27 cellular contexts compared by ENCODE assay signal in genomic region chr14:50974118-50974517, GRCh38. TPM values are rescaled to one million over a fixed set of nuclear protein-coding genes. Genes with fewer than 3 reads are reported as not detected.
A peak's percentile ranks its signal among the peaks of the same experiment; 100 is the strongest.
DNase-seq lines count a peak whose midpoint lies in the region; ATAC-seq, FAIRE-seq and TF ChIP-seq lines count a peak whose summit lies in the region.
"Had no signal": no experiment of that assay in that cellular context is flagged by ENCODE, and none has a peak within 500 bp of the region (broad histone marks: within the 10 kb centered on the region; RNA-seq: fewer than 3 reads in every experiment).

No MANE protein-coding gene starts in this region.

- H3K36me3 ChIP-seq in right lobe of liver (no peaks in the 10 kb centered on the region), HepG2 (replicated peaks in 1 of 2; ENCODE audit: control insufficient read depth in 1 of 2, insufficient read depth in 2 of 2, low read length in 2 of 2) (no peaks in the 10 kb centered on the region), gastroesophageal sphincter (no peaks in the 10 kb centered on the region), vagina (no peaks in the 10 kb centered on the region)
- H3K36me3 ChIP-seq: SJSA1 had no signal

- no peak for TF ChIP-seq CTCF in right lobe of liver (IDR thresholded peaks at IDR 0.05)
- TF ChIP-seq CTCF in HepG2 (CRISPR knock-in tag; IDR thresholded peaks at IDR 0.05): no peak
- no peak for TF ChIP-seq CTCF in gastroesophageal sphincter (IDR thresholded peaks at IDR 0.05)
- TF ChIP-seq CTCF in vagina (IDR thresholded peaks at IDR 0.05): no peak
- no peak for TF ChIP-seq CTCF in RWPE1 (conservative IDR thresholded peaks at IDR 0.05; ENCODE audit: low read depth)
- TF ChIP-seq CTCF in foreskin keratinocyte (conservative IDR thresholded peaks at IDR 0.05): no peak

- H3K9me3 ChIP-seq in right lobe of liver (no peaks in the 10 kb centered on the region), HepG2 (ENCODE audit: low read length) (no peaks in the 10 kb centered on the region), gastroesophageal sphincter (no peaks in the 10 kb centered on the region), vagina (no peaks in the 10 kb centered on the region)
- H3K9me3 ChIP-seq: SJSA1 had no signal

- POLR2A ChIA-PET in HepG2 (lab: Yijun Ruan, JAX): no interaction called here
- POLR2A ChIA-PET in RWPE1 (lab: Yijun Ruan, JAX; ENCODE audit: low non-redundant PET): no interaction called here

- H2AFZ ChIP-seq in HepG2 (ENCODE audit: low read length): no peak overlapping the region

- CTCF ChIA-PET in HepG2 (lab: Yijun Ruan, JAX; ENCODE audit: low intra/inter-chr PET ratio, low total read pairs) (no interaction called here), RWPE1 (lab: Yijun Ruan, JAX) (interaction anchor here (1.0 to 1.2 kb wide), 2 partner anchors 9 to 19 kb away, joined by 3 to 4 read pairs; no protein-coding TSS in a partner anchor)

- H3K4me1 ChIP-seq in right lobe of liver (no peaks in the 10 kb centered on the region), HepG2 (ENCODE audit: insufficient read depth, low read length) (no peaks in the 10 kb centered on the region), gastroesophageal sphincter (no peaks in the 10 kb centered on the region), vagina (no peaks in the 10 kb centered on the region), foreskin keratinocyte (no peaks in the 10 kb centered on the region)
- H3K4me1 ChIP-seq: SJSA1 had no signal

- no peak for FAIRE-seq in HepG2 (lab: Jason Lieb, UNC)
- FAIRE-seq: A204.1, GM19239, K562 had no signal

- H3K4me2 ChIP-seq in HepG2 (ENCODE audit: low read depth, low read length): no peak overlapping the region

- WGBS in right lobe of liver (ENCODE audit: insufficient coverage, low coverage, low lambda C conversion rate, missing lambda C conversion rate): 100% methylated on average over 2 of the region's 5 CpGs
- WGBS in HepG2 (ENCODE audit: low lambda C conversion rate): 16% methylated on average over 5 of the region's 5 CpGs
- WGBS in gastroesophageal sphincter (ENCODE audit: low coverage in 1 of 2), 2 donors: 87% methylated on average over 3 of the region's 5 CpGs; no CpG with 5 or more reads in 1 of the 2 donors

- no peaks in the 10 kb centered on the region for H4K20me1 ChIP-seq in HepG2 (ENCODE audit: insufficient read depth, low read length)

- TF ChIP-seq POLR2A in right lobe of liver (IDR thresholded peaks at IDR 0.05) (no peak), HepG2 (IDR thresholded peaks at IDR 0.05; ENCODE audit: insufficient read depth in 1 of 2, low read depth in 2 of 2, low read length in 2 of 2) (no peak), gastroesophageal sphincter (IDR thresholded peaks at IDR 0.05) (no peak), vagina (IDR thresholded peaks at IDR 0.05) (no peak)

- TF ChIP-seq RAD21 in HepG2 (CRISPR knock-in tag; IDR thresholded peaks at IDR 0.05): no peak

- TF ChIP-seq EP300 in HepG2 (IDR thresholded peaks at IDR 0.05; ENCODE audit: low read depth in 2 of 2, low read length in 2 of 2): no peak
- no peak for TF ChIP-seq EP300 in HepG2 (CRISPR knock-in tag; IDR thresholded peaks at IDR 0.05; ENCODE audit: borderline replicate concordance)
- TF ChIP-seq EP300 in gastroesophageal sphincter (IDR thresholded peaks at IDR 0.05): no peak

- no peak overlapping the region for H3K27ac ChIP-seq in right lobe of liver
- H3K27ac ChIP-seq in HepG2 (ENCODE audit: extremely low read length, insufficient read depth, low read length): no peak overlapping the region
- no peak overlapping the region for H3K27ac ChIP-seq in gastroesophageal sphincter
- no peak overlapping the region for H3K27ac ChIP-seq in vagina
- H3K27ac ChIP-seq in RWPE1: no peak overlapping the region
- no peak overlapping the region for H3K27ac ChIP-seq in foreskin keratinocyte
- H3K27ac ChIP-seq: C4-2B, SJSA1 had no signal

- no peak overlapping the region for H3K9ac ChIP-seq in HepG2 (ENCODE audit: insufficient read depth, low read depth, low read length)

- intact Hi-C loops in right lobe of liver (cut with DNase I): no loop called here
- intact Hi-C loops in HepG2 (cut with micrococcal nuclease; ENCODE audit: unreplicated experiment): no loop called here
- intact Hi-C loops in posterior cingulate gyrus (cut with DNase I): no loop called here
- intact Hi-C loops in vagina (cut with DNase I): no loop called here

- H3K27me3 ChIP-seq in right lobe of liver (no peaks in the 10 kb centered on the region), HepG2 (ENCODE audit: control insufficient read depth in 1 of 2, insufficient read depth in 2 of 2, low read length in 2 of 2) (peaks cover 1 to 22% of the 10 kb centered on the region in 2 experiments; a peak in 3 of 5 replicates), gastroesophageal sphincter (peaks cover 4% of the 10 kb centered on the region), vagina (no peaks in the 10 kb centered on the region), foreskin keratinocyte (peaks cover 31% of the 10 kb centered on the region)

- no peak overlapping the region for H3K4me3 ChIP-seq in right lobe of liver
- H3K4me3 ChIP-seq in HepG2 (replicated peaks in 1 of 3; ENCODE audit: insufficient read depth in 1 of 3, low read depth in 2 of 3, low read length in 3 of 3): no peak overlapping the region
- H3K4me3 ChIP-seq in gastroesophageal sphincter: no peak overlapping the region
- no peak overlapping the region for H3K4me3 ChIP-seq in vagina
- H3K4me3 ChIP-seq: K562, SJSA1 had no signal

- DNase-seq in right lobe of liver: no peak
- no peak for DNase-seq in HepG2 (ENCODE audit: low spot score)
- DNase-seq in posterior cingulate gyrus: peak in 6 of 10 donors; percentile 40 to 92 (median 64)
- DNase-seq in vagina (ENCODE audit: extremely low spot score in 2 of 2): no peak
- no peak for DNase-seq in RWPE1 (ENCODE audit: low spot score)
- DNase-seq in foreskin keratinocyte: no peak
- DNase-seq: Calu3; CD8-positive, alpha-beta memory T cell; DMS53; GF-D8; H7; HFFc6; NCI-H1092; NCI-H146; NCI-H2029 treated with DMSO at 0.1 percent for 48 hours; NCI-H226; NCI-H510A treated with DMSO at 0.1 percent for 48 hours; NCI-H748 treated with DMSO at 0.1 percent for 48 hours; NK-92 treated with Interleukin-12 subunit alpha and Interleukin-12 subunit beta, amount 100 ng/mL, for 24 hours had no signal

- no TSS peak for BruUV-seq in HepG2 (replicated peaks; lab: Mats Ljungman, UMichigan)

- in situ Hi-C loops in HepG2 (cut with HindIII; ENCODE audit: extremely low pct_ligation_motif_present, low pct_unique_long_range_greater_than_20kb): no loop called here

- H3K79me2 ChIP-seq in HepG2 (ENCODE audit: insufficient read depth, low read length): no peaks in the 10 kb centered on the region

- ATAC-seq in right lobe of liver (peak in 3 of 4 donors; percentile 10 to 58 (median 18)), HepG2 (no peak; the same call in 2 of the 3 replicates), gastroesophageal sphincter (peak; percentile 36), HG02798 (IDR thresholded peaks at IDR 0.05; ENCODE audit: poor library complexity, unreplicated experiment) (no peak), foreskin keratinocyte (no peak)
- ATAC-seq: K562, Panc1 had no signal

TF ChIP-seq in HepG2, 621 proteins besides CTCF, POLR2A, EP300 and RAD21:
- no peak for TF ChIP-seq CENPX (CRISPR knock-in tag; IDR thresholded peaks at IDR 0.05)
- no peak for TF ChIP-seq RORA (CRISPR knock-in tag; IDR thresholded peaks at IDR 0.05)
- TF ChIP-seq ZNF891 (CRISPR knock-in tag; IDR thresholded peaks at IDR 0.05): no peak
- TF ChIP-seq HDAC2 (CRISPR knock-in tag; IDR thresholded peaks at IDR 0.05): no peak
- no peak for TF ChIP-seq HNRNPUL1 (IDR thresholded peaks at IDR 0.05; ENCODE audit: low read depth, low read length)
- TF ChIP-seq ZNF598 (CRISPR knock-in tag; IDR thresholded peaks at IDR 0.05; ENCODE audit: borderline replicate concordance): no peak
- no peak for TF ChIP-seq ZNF7 (CRISPR knock-in tag; IDR thresholded peaks at IDR 0.05)
- TF ChIP-seq STAG1 (CRISPR knock-in tag; IDR thresholded peaks at IDR 0.05): no peak
- TF ChIP-seq KLF15 (CRISPR knock-in tag; IDR thresholded peaks at IDR 0.05; ENCODE audit: borderline replicate concordance): no peak
- TF ChIP-seq GPN1 (CRISPR knock-in tag; IDR thresholded peaks at IDR 0.05; ENCODE audit: borderline replicate concordance): no peak
- TF ChIP-seq CEBPG (CRISPR knock-in tag; IDR thresholded peaks at IDR 0.05): no peak
- no peak for TF ChIP-seq CREB1 (IDR thresholded peaks at IDR 0.05)
- TF ChIP-seq CREB1 (CRISPR knock-in tag; IDR thresholded peaks at IDR 0.05): no peak
- no peak for TF ChIP-seq NFRKB (IDR thresholded peaks at IDR 0.05)
- no peak for TF ChIP-seq NKX3-1 (CRISPR knock-in tag; IDR thresholded peaks at IDR 0.05)
- no peak for TF ChIP-seq HDAC6 (IDR thresholded peaks at IDR 0.05; ENCODE audit: low read depth, low read length)
TF ChIP-seq in HepG2: peak in this region for 0.

RNA-seq across cellular contexts. Expression of gene PYGL, which starts 29.8 kb away (rescaled TPM):
- total RNA-seq in right lobe of liver (100 to 1,000 TPM in 3 of 6 experiments, 10 to 100 TPM in 3; 80.1 to 130 (median 107) TPM), HepG2 (2016; rRNA removed; fragmentation: Illumina TruSeq; extraction: Trizol) (110 and 138 TPM in 2 replicates), gastroesophageal sphincter (10 to 100 TPM; 18.5 to 39.7 (median 27.4) TPM), vagina (84.0 TPM), foreskin keratinocyte (238 and 327 TPM in 2 replicates)
- total RNA-seq in HepG2 (2016; cell fraction: cytosol; rRNA removed; fragmentation: Illumina TruSeq; extraction: Trizol; ENCODE audit: low read depth): 24.2 and 25.1 TPM in 2 replicates
- total RNA-seq in HepG2 (2016; cell fraction: insoluble cytoplasmic fraction; rRNA removed; fragmentation: Illumina TruSeq; extraction: Trizol): 104 and 122 TPM in 2 replicates
- 42.2 and 48.9 TPM in 2 replicates for total RNA-seq in HepG2 (2016; cell fraction: membrane; rRNA removed; fragmentation: Illumina TruSeq; extraction: Trizol)
- total RNA-seq in HepG2 (2016; cell fraction: nucleus; rRNA removed; fragmentation: Illumina TruSeq; extraction: Trizol): 69.1 and 77.8 TPM in 2 replicates
- polyA plus RNA-seq in HepG2 (2011; rRNA removed) (93.4 and 98.4 TPM in 2 replicates), foreskin keratinocyte (115 and 162 TPM in 2 replicates)
- 56.3 and 63.7 TPM in 2 replicates for polyA plus RNA-seq in HepG2 (2011; cell fraction: cytosol; rRNA removed)
- 149 and 157 TPM in 2 replicates for polyA plus RNA-seq in HepG2 (2011; cell fraction: nucleus; rRNA removed)
- 83.7 and 96.3 TPM in 2 replicates for polyA plus RNA-seq in HepG2 (2012)
- 8.8 and 10.5 TPM in 2 replicates for polyA plus RNA-seq in HepG2 (2016; cell fraction: cytosol; fragmentation: Illumina TruSeq; extraction: Trizol; ENCODE audit: low read depth)
- 95.4 and 102 TPM in 2 replicates for polyA plus RNA-seq in HepG2 (2016; cell fraction: insoluble cytoplasmic fraction; fragmentation: Illumina TruSeq; extraction: Trizol; ENCODE audit: low read depth)
- 16.6 and 19.8 TPM in 2 replicates for polyA plus RNA-seq in HepG2 (2016; cell fraction: membrane; fragmentation: Illumina TruSeq; extraction: Trizol; ENCODE audit: low read depth)
- polyA plus RNA-seq in HepG2 (2016; cell fraction: nucleus; fragmentation: Illumina TruSeq; extraction: Trizol; ENCODE audit: insufficient read depth, low read depth): 103 and 119 TPM in 2 replicates
- polyA minus RNA-seq in HepG2 (2011; rRNA and poly(A)+ RNA removed; ENCODE audit: low replicate concordance): 42.1 and 79.4 TPM in 2 replicates
- 85.3 and 93.5 TPM in 2 replicates for polyA minus RNA-seq in HepG2 (2011; cell fraction: cytosol; rRNA and poly(A)+ RNA removed)
- 147 and 159 TPM in 2 replicates for polyA minus RNA-seq in HepG2 (2011; cell fraction: nucleus; rRNA and poly(A)+ RNA removed)
- polyA plus RNA-seq: CD8-positive, alpha-beta memory T cell had no signal

Comparison
In these comparisons a context has a peak if more than half of its experiments do, and no peak if none do; other contexts are left out.
1. ATAC-seq: peak in right lobe of liver (3 of 4) and gastroesophageal sphincter (single experiment); none in HepG2 (single experiment), HG02798 (single experiment) and foreskin keratinocyte (single experiment).
2. DNase-seq: peak in posterior cingulate gyrus (6 of 10); none in right lobe of liver (0 of 3), HepG2 (single experiment), vagina (0 of 2), RWPE1 (single experiment) and foreskin keratinocyte (0 of 2).